In genomic region chr11:93197383-93198220, GRCh38 we compare ENCODE assay signal across 8 cellular contexts.
DNase-seq lines count a peak whose midpoint lies in the region; ATAC-seq and TF ChIP-seq lines count a peak whose summit lies in the region.

TSS of gene SLC36A4 (minus strand) at chr11:93197991. CDS start at chr11:93197832, 159 bp downstream.

- ATAC-seq in GM18907 (IDR thresholded peaks at IDR 0.05; ENCODE audit: unreplicated experiment) (peak; percentile 94), HG03139 (IDR thresholded peaks at IDR 0.05; ENCODE audit: unreplicated experiment) (peak; percentile 84)
- peak; percentile 88 to 90 for ATAC-seq in activated CD4-positive, CD25-positive, alpha-beta regulatory T cell treated with anti-CD3 and anti-CD28 coated beads, Interleukin-2, amount 50 U/mL, for 24 hours
- ATAC-seq in central memory CD8-positive, alpha-beta T cell (replicated peaks; ENCODE audit: extremely low read depth, poor library complexity, severe bottlenecking) = peak; percentile 91

- H3K4me3 Mint-ChIP-seq in central memory CD8-positive, alpha-beta T cell = peak within 1 kb of the TSS; percentile 90

- no peak for TF ChIP-seq CTCF in AG04449 (IDR thresholded peaks at IDR 0.05; ENCODE audit: insufficient read depth, low read length, missing control alignments)

- CTCF ChIA-PET in AG04449 (lab: Yijun Ruan, JAX) = interaction anchor here (1.0 to 2.7 kb wide), 4 partner anchors 15 to 256 kb away, joined by 4 to 16 read pairs (median 4); no protein-coding TSS in a partner anchor

- peaks cover 8% of the 10 kb centered on the region for H3K4me1 Mint-ChIP-seq in central memory CD8-positive, alpha-beta T cell

- H3K36me3 Mint-ChIP-seq in central memory CD8-positive, alpha-beta T cell (ENCODE audit: insufficient read depth) = peaks cover 14% of the 10 kb centered on the region

- H3K4me3 ChIP-seq in AG04449 (ENCODE audit: low read depth, low read length) = peak within 1 kb of the TSS; percentile 78

- no peaks in the 10 kb centered on the region for H3K9me3 Mint-ChIP-seq in central memory CD8-positive, alpha-beta T cell

- DNase-seq in AG04449 (ENCODE audit: low read depth, low spot score) (peak; percentile 83), NCI-H2227 (lab: John Stamatoyannopoulos, UW; ENCODE audit: unreplicated experiment) (peak; percentile 89), islet precursor cell (peak; percentile 96)
- peak; percentile 71 to 76 for DNase-seq in central memory CD8-positive, alpha-beta T cell (ENCODE audit: low spot score in 2 of 2)
- DNase-seq in stimulated activated CD4-positive, alpha-beta T cell treated with anti-CD3 and anti-CD28 coated beads, Interleukin-12 subunit alpha, Interleukin-12 subunit beta, amount 100 ng/mL, for 4 hours = peak; percentile 80

- POLR2A ChIA-PET in AG04449 (lab: Yijun Ruan, JAX) = interaction anchor here (0.7 to 1.1 kb wide), 2 partner anchors 217 to 1410 kb away, joined by 3 to 4 read pairs; no protein-coding TSS in a partner anchor

- peaks cover 10% of the 10 kb centered on the region for H3K27me3 Mint-ChIP-seq in central memory CD8-positive, alpha-beta T cell

- H3K27ac Mint-ChIP-seq in central memory CD8-positive, alpha-beta T cell (ENCODE audit: low read depth) = peak within 1 kb of the TSS; percentile 94

Comparison
In these comparisons a context has a peak if more than half of its experiments do, and no peak if none do; other contexts are left out.
1. Peak in every context shown above with its lines: DNase-seq, ATAC-seq and H3K4me3 ChIP-seq.